In the genomic region with DNA sequence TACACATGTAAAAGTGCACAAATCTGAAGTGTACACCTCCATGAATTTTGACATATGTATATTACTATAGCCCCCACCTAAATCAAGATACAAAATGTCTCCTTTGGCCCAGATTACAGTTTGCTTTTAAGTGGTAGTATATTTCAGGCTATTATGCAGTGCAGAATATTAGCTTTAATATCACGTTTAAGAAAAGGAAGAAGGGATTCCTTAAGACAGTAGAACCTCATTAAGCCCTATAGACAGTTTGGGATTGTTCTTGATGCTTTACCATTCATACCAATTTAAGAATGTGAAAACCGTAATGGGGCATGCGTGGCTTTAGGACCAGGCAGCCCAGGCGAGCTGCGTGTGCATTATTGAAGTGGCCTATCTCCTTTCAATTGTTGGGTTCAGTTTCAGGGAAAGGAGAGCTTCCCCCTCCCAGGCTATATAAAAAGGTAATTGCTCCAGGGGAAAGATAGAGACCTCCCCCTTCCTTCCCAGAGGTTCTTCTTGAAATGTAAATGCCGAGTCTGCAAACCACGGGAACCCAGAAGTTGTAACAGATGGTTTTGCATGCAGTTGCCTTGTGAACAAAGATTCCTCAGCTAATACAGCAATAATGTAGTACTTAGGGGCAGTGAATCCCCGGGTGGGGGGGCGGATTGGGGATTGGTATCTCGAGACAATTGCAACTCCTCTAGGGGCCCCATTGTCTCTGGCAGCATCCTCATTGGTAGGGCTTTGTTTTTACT, we compare ENCODE assay signal across 11 cellular contexts.
DNase-seq lines count a peak whose midpoint lies in the region; ATAC-seq and TF ChIP-seq lines count a peak whose summit lies in the region.
"Had no signal": no experiment of that assay in that cellular context is flagged by ENCODE, and none has a peak within 500 bp of the region (broad histone marks: within the 10 kb centered on the region; RNA-seq: fewer than 3 reads in every experiment).

No MANE protein-coding gene starts in this region.

- H3K79me2 ChIP-seq in fibroblast of lung (ENCODE audit: control insufficient read depth, insufficient read depth, low read length) = no peaks in the 10 kb centered on the region

- peaks cover 2% of the 10 kb centered on the region for H3K4me1 ChIP-seq in fibroblast of lung (ENCODE audit: control insufficient read depth, extremely low read depth, insufficient read depth, low read length)

- no peaks in the 10 kb centered on the region for H3K9me3 ChIP-seq in fibroblast of lung (ENCODE audit: control insufficient read depth, insufficient read depth, low read depth, low read length)

- H3K4me3 ChIP-seq in fibroblast of lung (replicated peaks in 1 of 4; ENCODE audit: control extremely low read depth in 1 of 4, insufficient read depth in 1 of 4, low read depth in 3 of 4, low read length in 4 of 4) = no peak overlapping the region

- no peak for ATAC-seq in GM19455 (IDR thresholded peaks at IDR 0.05; ENCODE audit: unreplicated experiment)
- ATAC-seq: natural killer cell treated with Interleukin-12 subunit alpha and Interleukin-12 subunit beta and Interleukin-15 and Interleukin-18, amount 100 ng/mL, for 72 hours had no signal

- no peak overlapping the region for H2AFZ ChIP-seq in fibroblast of lung (ENCODE audit: low read length)

- H3K27ac ChIP-seq in fibroblast of lung (ENCODE audit: insufficient read depth, low read length) = no peak overlapping the region
- H3K27ac ChIP-seq: BLaER1 treated with 17β-estradiol and CSF1 and Interleukin-3, amounts not matched to agents 10 nM and 100 nM had no signal

- DNase-seq in COLO668 (lab: John Stamatoyannopoulos, UW; ENCODE audit: unreplicated experiment) (peak; percentile 16), NCI-H2227 treated with DMSO at 0.1 percent for 48 hours (lab: John Stamatoyannopoulos, UW) (peak; percentile 9), fibroblast of lung (ENCODE audit: low read depth in 2 of 2) (peak in 1 of 2 donors; percentile 41), occipital lobe (lab: John Stamatoyannopoulos, UW) (peak; percentile 9), DMS114 treated with DMSO at 0.1 percent for 48 hours (lab: John Stamatoyannopoulos, UW; ENCODE audit: unreplicated experiment) (no peak), SHP77 treated with DMSO at 0.1 percent for 48 hours (lab: John Stamatoyannopoulos, UW) (no peak), SKM-1 treated with dmso at 0.1 percent for 144 hours (lab: John Stamatoyannopoulos, UW; ENCODE audit: unreplicated experiment) (no peak)
- DNase-seq: activated CD4-positive, alpha-beta T cell treated with anti-CD3 and anti-CD28 coated beads, Interleukin-2, amount 50 U/mL, for 48 hours had no signal

- peaks cover 8% of the 10 kb centered on the region for H3K27me3 ChIP-seq in fibroblast of lung (ENCODE audit: control insufficient read depth, insufficient read depth, low read length)

- no peaks in the 10 kb centered on the region for H3K36me3 ChIP-seq in fibroblast of lung (ENCODE audit: control insufficient read depth, insufficient read depth, low read length)
- H3K36me3 ChIP-seq: BLaER1 treated with 17β-estradiol and CSF1 and Interleukin-3, amounts not matched to agents 10 nM and 100 nM had no signal

- no peak overlapping the region for H3K9ac ChIP-seq in fibroblast of lung (ENCODE audit: insufficient read depth, low read length)

- TF ChIP-seq CTCF in fibroblast of lung (conservative IDR thresholded peaks at IDR 0.05 in 1 of 2, IDR thresholded peaks at IDR 0.05 in 1 of 2; ENCODE audit: low read depth in 1 of 2, low read length in 2 of 2) = no peak

- H4K20me1 ChIP-seq in fibroblast of lung (ENCODE audit: control insufficient read depth, extremely low read depth, insufficient read depth, low read length) = no peaks in the 10 kb centered on the region
- H4K20me1 ChIP-seq: BLaER1 treated with 17β-estradiol and CSF1 and Interleukin-3, amounts not matched to agents 10 nM and 100 nM had no signal

- peak overlapping the region; percentile 10 for H3K4me2 ChIP-seq in fibroblast of lung (ENCODE audit: extremely low read depth, insufficient read depth, low read length)

Comparison
In these comparisons a context has a peak if more than half of its experiments do, and no peak if none do; other contexts are left out.
1. DNase-seq: peak in COLO668 (single experiment), NCI-H2227 treated with DMSO at 0.1 percent for 48 hours (single experiment) and occipital lobe (single experiment); none in DMS114 treated with DMSO at 0.1 percent for 48 hours (single experiment), SHP77 treated with DMSO at 0.1 percent for 48 hours (single experiment) and SKM-1 treated with dmso at 0.1 percent for 144 hours (single experiment).